26 cellular contexts compared by ENCODE assay signal in genomic region chr15:88031461-88031860, GRCh38.
"Had no signal": no experiment of that assay in that cellular context is flagged by ENCODE, and none has a peak within 500 bp of the region (broad histone marks: within the 10 kb centered on the region; RNA-seq: fewer than 3 reads in every experiment).

No MANE protein-coding gene starts in this region.

- H3K4me3 ChIP-seq: colonic mucosa, dorsolateral prefrontal cortex, gastrocnemius medialis, sigmoid colon, testis, uterus had no signal

- H3K4me1 ChIP-seq: colonic mucosa, gastrocnemius medialis, sigmoid colon, uterus had no signal

- ATAC-seq: effector memory CD8-positive, alpha-beta T cell; esophagus mucosa; gastrocnemius medialis; left ventricle myocardium superior; natural killer cell; stimulated activated naive B cell treated with anti-CD40 and anti-IgM and Interleukin-4, amounts not matched to agents 10 μg/mL and 1 μg/mL and 100 μg/mL, for 72 hours had no signal

- H3K9me3 ChIP-seq: colonic mucosa, gastrocnemius medialis, sigmoid colon, testis, uterus had no signal

- H3K27me3 ChIP-seq: colonic mucosa, dorsolateral prefrontal cortex, gastrocnemius medialis, sigmoid colon, testis, uterus had no signal

- H3K27ac ChIP-seq: colonic mucosa, dorsolateral prefrontal cortex, gastrocnemius medialis, sigmoid colon, testis, uterus had no signal

- DNase-seq: activated B cell treated with CpG ODN at 0.5 μM for 24 hours; activated CD4-positive, alpha-beta T cell treated with anti-CD3 and anti-CD28 coated beads for 4 hours; activated CD4-positive, alpha-beta T cell treated with anti-CD3 and anti-CD28 coated beads, Interleukin-2, amount 50 U/mL, for 48 hours; activated effector memory CD4-positive, alpha-beta T cell treated with Interleukin-2 at 50 U/mL for 16 hours; activated naive CD4-positive, alpha-beta T cell treated with anti-CD3 and anti-CD28 coated beads for 36 hours; activated naive CD8-positive, alpha-beta T cell treated with anti-CD3 and anti-CD28 coated beads, Interleukin-2, amount 10 ng/mL, durations not matched to agents 7 days and 5 days; activated T-cell treated with anti-CD3 and anti-CD28 coated beads, Interleukin-2, amount 50 U/mL, for 48 hours; amygdala; colonic mucosa; dorsolateral prefrontal cortex; effector memory CD8-positive, alpha-beta T cell; gastrocnemius medialis; head of caudate nucleus; left ventricle myocardium superior; mammary epithelial cell; midbrain; natural killer cell; retina; sigmoid colon; stimulated activated CD4-positive, alpha-beta T cell treated with anti-CD3 and anti-CD28 coated beads, Interleukin-2, amount 100 ng/mL, for 48 hours; stimulated activated CD8-positive, alpha-beta memory T cell treated with anti-CD3 and anti-CD28 coated beads, Interleukin-4, amount 100 ng/mL, for 48 hours; stimulated activated naive B cell treated with anti-CD40 and anti-IgM and Interleukin-4, amounts not matched to agents 10 μg/mL and 1 μg/mL and 100 μg/mL, for 72 hours; testis; trophoblast cell; uterus had no signal

- H3K36me3 ChIP-seq: colonic mucosa, gastrocnemius medialis, sigmoid colon, uterus had no signal
